ENCODE assay signal across 12 cellular contexts in genomic region chr10:28839600-28840007, GRCh38.
DNase-seq lines count a peak whose midpoint lies in the region; ATAC-seq and TF ChIP-seq lines count a peak whose summit lies in the region.
"Had no signal": no experiment of that assay in that cellular context is flagged by ENCODE, and none has a peak within 500 bp of the region (broad histone marks: within the 10 kb centered on the region; RNA-seq: fewer than 3 reads in every experiment).

No MANE protein-coding gene starts in this region.

- H3K36me3 ChIP-seq in effector memory CD4-positive, alpha-beta T cell (ENCODE audit: control insufficient read depth, insufficient read depth, low read length) = no peaks in the 10 kb centered on the region
- H3K36me3 ChIP-seq: tibial nerve had no signal

- no peaks in the 10 kb centered on the region for H3K27me3 ChIP-seq in effector memory CD4-positive, alpha-beta T cell (replicated peaks; ENCODE audit: control insufficient read depth, insufficient read depth, low read length, poor library complexity, severe bottlenecking)
- H3K27me3 ChIP-seq: tibial nerve had no signal

- H3K9me3 ChIP-seq in effector memory CD4-positive, alpha-beta T cell (ENCODE audit: control insufficient read depth, low read length) = no peaks in the 10 kb centered on the region

- no peak overlapping the region for H3K27ac ChIP-seq in effector memory CD4-positive, alpha-beta T cell (ENCODE audit: insufficient read depth, low read length, poor library complexity, severe bottlenecking)
- H3K27ac ChIP-seq: tibial nerve had no signal

- H3K4me3 Mint-ChIP-seq in natural killer cell = no peak overlapping the region
- H3K4me3 Mint-ChIP-seq: memory B cell had no signal

- DNase-seq in EL (peak; percentile 77), NCI-H774 (lab: John Stamatoyannopoulos, UW) (peak; percentile 21), fibroblast of mammary gland (ENCODE audit: low read depth) (peak; percentile 27), mucosa of gallbladder (ENCODE audit: low spot score) (peak; percentile 79), natural killer cell (no peak), NCI-H128 (lab: John Stamatoyannopoulos, UW; ENCODE audit: unreplicated experiment) (no peak)
- DNase-seq in effector memory CD4-positive, alpha-beta T cell = no peak
- DNase-seq: effector CD4-positive, alpha-beta T cell; NCI-H510A treated with DMSO at 0.1 percent for 48 hours had no signal

- H3K36me3 Mint-ChIP-seq in natural killer cell = no peaks in the 10 kb centered on the region
- H3K36me3 Mint-ChIP-seq: memory B cell had no signal

- intact Hi-C loops in natural killer cell (cut with micrococcal nuclease) = no loop called here

- H3K27ac Mint-ChIP-seq in natural killer cell = no peak overlapping the region
- H3K27ac Mint-ChIP-seq: memory B cell had no signal

- no peak for TF ChIP-seq CTCF in fibroblast of mammary gland (conservative IDR thresholded peaks at IDR 0.05; ENCODE audit: control insufficient read depth, insufficient read depth, low read depth, low read length)
- no peak for TF ChIP-seq CTCF in natural killer cell (IDR thresholded peaks at IDR 0.05)

- H3K9me3 Mint-ChIP-seq in natural killer cell = peaks cover 2 to 3% of the 10 kb centered on the region in 2 donors

- no peak overlapping the region for H3K4me3 ChIP-seq in fibroblast of mammary gland (ENCODE audit: control insufficient read depth, low read depth, low read length)
- no peak overlapping the region for H3K4me3 ChIP-seq in effector memory CD4-positive, alpha-beta T cell (ENCODE audit: insufficient read depth, low read depth, low read length, poor library complexity, severe bottlenecking)
- H3K4me3 ChIP-seq: tibial nerve had no signal

- H3K4me1 Mint-ChIP-seq in natural killer cell = no peaks in the 10 kb centered on the region
- H3K4me1 Mint-ChIP-seq: memory B cell had no signal

- ATAC-seq in HG03159 (IDR thresholded peaks at IDR 0.05; ENCODE audit: unreplicated experiment) = no peak
- no peak for ATAC-seq in natural killer cell

- H3K27me3 Mint-ChIP-seq in natural killer cell (ENCODE audit: low read depth in 2 of 2) = peaks cover 0 to 6% of the 10 kb centered on the region in 2 donors

- no peaks in the 10 kb centered on the region for H3K4me1 ChIP-seq in effector memory CD4-positive, alpha-beta T cell (ENCODE audit: control insufficient read depth, insufficient read depth, low read length, poor library complexity, severe bottlenecking)
- H3K4me1 ChIP-seq: tibial nerve had no signal

Comparison
In these comparisons a context has a peak if more than half of its experiments do, and no peak if none do; other contexts are left out.
1. DNase-seq: peak in EL (single experiment), NCI-H774 (single experiment), fibroblast of mammary gland (single experiment) and mucosa of gallbladder (single experiment); none in natural killer cell (single experiment), NCI-H128 (single experiment) and effector memory CD4-positive, alpha-beta T cell (0 of 3).